In the genomic region with DNA sequence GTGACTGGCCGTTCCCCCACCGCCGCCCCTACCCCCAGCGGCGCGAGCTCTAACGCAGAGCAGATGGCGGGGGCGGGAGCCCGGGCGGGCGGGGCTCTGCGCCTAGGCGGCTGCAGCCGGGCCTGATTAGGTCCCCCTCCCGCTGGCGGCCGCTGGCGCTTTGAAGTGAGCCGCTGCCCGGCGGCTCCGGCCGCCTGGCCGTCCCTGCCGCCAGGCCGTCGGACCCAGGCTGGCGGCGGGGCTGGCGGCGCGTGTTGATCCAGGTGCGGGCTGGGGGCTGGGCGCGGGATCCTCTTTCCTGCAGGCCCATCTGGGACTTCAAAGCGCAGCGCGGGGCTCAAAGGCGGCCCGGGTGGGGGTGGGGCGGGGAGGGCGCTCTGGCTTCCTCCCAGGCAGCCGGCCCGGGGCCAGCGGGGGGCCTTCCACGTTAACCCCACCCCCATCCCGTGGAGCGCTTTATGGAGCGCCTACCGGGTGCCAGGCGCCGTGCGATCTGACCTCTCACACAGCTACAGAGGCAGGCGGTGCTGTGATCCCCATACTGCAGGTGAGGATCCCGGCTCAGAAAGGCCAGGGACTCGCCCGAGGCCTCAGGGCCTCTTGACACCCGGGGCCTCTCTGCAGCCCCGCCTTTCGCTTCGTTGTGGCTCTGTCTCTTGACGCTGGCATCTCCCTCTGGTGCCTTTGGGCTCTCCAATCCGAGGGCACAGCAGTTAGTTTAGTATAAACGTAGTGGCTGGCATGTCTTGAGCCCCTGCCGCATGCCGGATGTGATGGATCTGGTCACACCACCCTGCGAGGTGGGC, we compare ENCODE assay signal across 8 cellular contexts.
DNase-seq lines count a peak whose midpoint lies in the region; ATAC-seq, FAIRE-seq and TF ChIP-seq lines count a peak whose summit lies in the region.

No MANE protein-coding gene starts in this region.

- H3K27ac Mint-ChIP-seq in H9 = peak overlapping the region in 2 of 3 experiments; percentile 44 to 94; a peak in 2 of 7 replicates
- no peak overlapping the region for H3K27ac Mint-ChIP-seq in WTC11

- peak overlapping the region; percentile 87 for H3K4me2 ChIP-seq in BLaER1
- H3K4me2 ChIP-seq in H9 (ENCODE audit: insufficient read depth, insufficient read length, low read length) = peak overlapping the region; percentile 34

- no peak overlapping the region for H3K18ac ChIP-seq in H9 (ENCODE audit: insufficient read length, low read depth, low read length)

- no peak overlapping the region for H2BK15ac ChIP-seq in H9 (ENCODE audit: low read depth, low read length)

- CTCF ChIA-PET in WTC11 (lab: Charles Lee) = interaction anchor here (0.6 to 1.1 kb wide), 3 partner anchors 12 to 338 kb away, joined by 3 to 4 read pairs (median 3); no protein-coding TSS in a partner anchor

- no peak overlapping the region for H2AFZ ChIP-seq in H9 (ENCODE audit: low read length)

- H2BK12ac ChIP-seq in H9 (ENCODE audit: insufficient read length, low read depth, low read length) = no peak overlapping the region

- 0 out of 2 replicates have a peak overlapping the region, but pooled peaks have one; percentile 44 for H3K27ac ChIP-seq in BLaER1
- no peak overlapping the region for H3K27ac ChIP-seq in H9 (ENCODE audit: insufficient read length, low read depth, low read length)

- H3K36me3 Mint-ChIP-seq in H9 (ENCODE audit: insufficient read depth in 1 of 3, low read depth in 3 of 3) = no peaks in the 10 kb centered on the region; a peak in 1 of 7 replicates
- H3K36me3 Mint-ChIP-seq in WTC11 = no peaks in the 10 kb centered on the region

- no peak overlapping the region for H3K23ac ChIP-seq in H9 (ENCODE audit: insufficient read length, low read depth, low read length)

- no peak overlapping the region for H3K56ac ChIP-seq in H9 (ENCODE audit: insufficient read length, low read depth, low read length)

- no CpG with 5 or more reads among the region's 68 CpGs for WGBS in H9 (ENCODE audit: extremely low coverage, insufficient read length, low lambda C conversion rate)

- H3K4me1 Mint-ChIP-seq in H9 = peaks cover 40 to 43% of the 10 kb centered on the region in 2 experiments
- peaks cover 45% of the 10 kb centered on the region for H3K4me1 Mint-ChIP-seq in WTC11

- no peaks in the 10 kb centered on the region for H3K36me3 ChIP-seq in BLaER1

- H3K14ac ChIP-seq in H9 (ENCODE audit: insufficient read depth, low read length) = no peak overlapping the region

- H3K27me3 ChIP-seq in BLaER1 = 0 out of 2 replicates have a peak, but pooled peaks cover 4% of the 10 kb centered on the region
- peaks cover 8% of the 10 kb centered on the region; the same call in 1 of the 2 replicates for H3K27me3 ChIP-seq in H9 (ENCODE audit: insufficient read depth, low read length)

- TF ChIP-seq CTCF in H9 (conservative IDR thresholded peaks at IDR 0.05) (no peak), WTC11 (IDR thresholded peaks at IDR 0.05) (no peak), omental fat pad (IDR thresholded peaks at IDR 0.05) (no peak)

- POLR2A ChIA-PET in WTC11 (lab: Charles Lee) = interaction anchor here (1.2 kb wide), 1 partner anchor 10 kb away, joined by 3 read pairs; no protein-coding TSS in a partner anchor

- H4K8ac ChIP-seq in H9 (replicated peaks; ENCODE audit: insufficient read length, low read depth, low read length) = no peak overlapping the region

- H3K4me1 ChIP-seq in BLaER1 (peaks cover 41% of the 10 kb centered on the region), H9 (ENCODE audit: insufficient read depth, low read length) (peaks cover 14% of the 10 kb centered on the region; the same call in 1 of the 2 replicates)

- DNase-seq in H9 = peak; percentile 78
- peak; percentile 76 for DNase-seq in WTC11 (ENCODE audit: low spot score)
- peak; percentile 35 for DNase-seq in stimulated activated CD8-positive, alpha-beta memory T cell treated with anti-CD3 and anti-CD28 coated beads, Interleukin-4, amount 100 ng/mL, for 48 hours
- no peak for DNase-seq in omental fat pad (ENCODE audit: low spot score)
- DNase-seq in GM12891 (ENCODE audit: insufficient read length, low spot score) = no peak
- no peak for DNase-seq in NCI-H128 (lab: John Stamatoyannopoulos, UW; ENCODE audit: unreplicated experiment)

- H3K4ac ChIP-seq in H9 (ENCODE audit: low read depth, low read length) = no peak overlapping the region

- H3K4me3 ChIP-seq in BLaER1 (peak overlapping the region; percentile 63), iPS-18c (ENCODE audit: insufficient read depth, low read depth, low read length) (peak overlapping the region; percentile 36)

- no peaks in the 10 kb centered on the region for H3K79me2 ChIP-seq in H9 (ENCODE audit: insufficient read depth, low read length)

- FAIRE-seq in GM12891 (lab: Jason Lieb, UNC) = no peak

- H2BK5ac ChIP-seq in H9 (ENCODE audit: insufficient read length, low read length) = no peak overlapping the region

- no peaks in the 10 kb centered on the region for H3K23me2 ChIP-seq in H9 (ENCODE audit: insufficient read length, low read depth, low read length, poor library complexity, severe bottlenecking)

- no peak overlapping the region for H3T11ph ChIP-seq in H9 (ENCODE audit: low read length)

- H3K27me3 Mint-ChIP-seq in H9 (ENCODE audit: low read depth) = peaks cover 77% of the 10 kb centered on the region
- peaks cover 63% of the 10 kb centered on the region for H3K27me3 Mint-ChIP-seq in WTC11 (ENCODE audit: low read depth)

- ATAC-seq in WTC11 (peak; percentile 71), omental fat pad (ENCODE audit: low FRiP score) (no peak)

- TF ChIP-seq POLR2A in GM12891 (IDR thresholded peaks at IDR 0.05; ENCODE audit: low read depth, low read length) = no peak

- H3K4me3 Mint-ChIP-seq in H9 (peak overlapping the region; percentile 52 to 75), WTC11 (peak overlapping the region; percentile 62)

- H3K79me1 ChIP-seq in H9 (ENCODE audit: insufficient read depth, low read depth, low read length, poor library complexity, severe bottlenecking) = no peaks in the 10 kb centered on the region

- H2BK120ac ChIP-seq in H9 (ENCODE audit: low read depth, low read length, poor library complexity, severe bottlenecking) = no peak overlapping the region

- H4K20me1 ChIP-seq in BLaER1 (no peaks in the 10 kb centered on the region), H9 (ENCODE audit: control insufficient read depth, insufficient read depth, insufficient read length) (no peaks in the 10 kb centered on the region)

- no peak overlapping the region for H4K5ac ChIP-seq in H9 (ENCODE audit: insufficient read length, low read depth, low read length)

- no peak overlapping the region for H2BK20ac ChIP-seq in H9 (ENCODE audit: low read depth, low read length, poor library complexity, severe bottlenecking)

- no peaks in the 10 kb centered on the region for H3K9me3 ChIP-seq in BLaER1
- no peaks in the 10 kb centered on the region for H3K9me3 ChIP-seq in H9 (ENCODE audit: control insufficient read depth, low read depth, low read length)
- H3K9me3 ChIP-seq in iPS-18c (ENCODE audit: control insufficient read depth, insufficient read depth, low read length) = no peaks in the 10 kb centered on the region

- H3K9ac ChIP-seq in BLaER1 = peak overlapping the region; percentile 19; the same call in 1 of the 2 replicates
- no peak overlapping the region for H3K9ac ChIP-seq in H9 (ENCODE audit: extremely low read depth, insufficient read length, low read length)

- H4K91ac ChIP-seq in H9 (ENCODE audit: insufficient read length, low read depth, low read length) = no peak overlapping the region

- peaks cover 0 to 2% of the 10 kb centered on the region in 2 experiments; a peak in 2 of 5 replicates for H3K9me3 Mint-ChIP-seq in H9
- H3K9me3 Mint-ChIP-seq in WTC11 = no peaks in the 10 kb centered on the region

- H2AK5ac ChIP-seq in H9 (ENCODE audit: insufficient read length, low read length) = no peak overlapping the region

TF ChIP-seq in WTC11, 78 proteins besides CTCF, POLR2A, EP300 and RAD21 (continues in another document):
- TF ChIP-seq, protein P1, sequence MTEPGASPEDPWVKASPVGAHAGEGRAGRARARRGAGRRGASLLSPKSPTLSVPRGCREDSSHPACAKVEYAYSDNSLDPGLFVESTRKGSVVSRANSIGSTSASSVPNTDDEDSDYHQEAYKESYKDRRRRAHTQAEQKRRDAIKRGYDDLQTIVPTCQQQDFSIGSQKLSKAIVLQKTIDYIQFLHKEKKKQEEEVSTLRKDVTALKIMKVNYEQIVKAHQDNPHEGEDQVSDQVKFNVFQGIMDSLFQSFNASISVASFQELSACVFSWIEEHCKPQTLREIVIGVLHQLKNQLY (CRISPR knock-in tag; IDR thresholded peaks at IDR 0.05) = no peak
- TF ChIP-seq, protein P2, sequence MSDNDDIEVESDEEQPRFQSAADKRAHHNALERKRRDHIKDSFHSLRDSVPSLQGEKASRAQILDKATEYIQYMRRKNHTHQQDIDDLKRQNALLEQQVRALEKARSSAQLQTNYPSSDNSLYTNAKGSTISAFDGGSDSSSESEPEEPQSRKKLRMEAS (CRISPR knock-in tag; IDR thresholded peaks at IDR 0.05) = 0 out of 2 replicates have a peak, but pooled peaks have one; percentile 40
- TF ChIP-seq NR2C2 (CRISPR knock-in tag; IDR thresholded peaks at IDR 0.05) = no peak
- peak; percentile 52 for TF ChIP-seq GABPB1 (CRISPR knock-in tag; IDR thresholded peaks at IDR 0.05)

TF ChIP-seq in GM12891, 5 proteins besides CTCF, POLR2A, EP300 and RAD21:
- no peak for TF ChIP-seq SPI1 (IDR thresholded peaks at IDR 0.05; ENCODE audit: low read depth, low read length)
- TF ChIP-seq POU2F2 (IDR thresholded peaks at IDR 0.05; ENCODE audit: low read depth, low read length) = no peak
- no peak for TF ChIP-seq POLR2AphosphoS5 (IDR thresholded peaks at IDR 0.05; ENCODE audit: low read depth, low read length)
- no peak for TF ChIP-seq TAF1 (IDR thresholded peaks at IDR 0.05; ENCODE audit: low read depth, low read length)
- TF ChIP-seq PAX5 (IDR thresholded peaks at IDR 0.05; ENCODE audit: insufficient read depth, low read length, severe bottlenecking) = no peak

Comparison
In these comparisons a context has a peak if more than half of its experiments do, and no peak if none do; other contexts are left out.
1. DNase-seq: peak in H9 (single experiment), WTC11 (single experiment) and stimulated activated CD8-positive, alpha-beta memory T cell treated with anti-CD3 and anti-CD28 coated beads, Interleukin-4, amount 100 ng/mL, for 48 hours (single experiment); none in omental fat pad (single experiment), GM12891 (single experiment) and NCI-H128 (single experiment).